Comparison of ENCODE assay signal across 17 cellular contexts in genomic region chr2:75792146-75792545, GRCh38.
DNase-seq lines count a peak whose midpoint lies in the region; ATAC-seq and TF ChIP-seq lines count a peak whose summit lies in the region.
"Had no signal": no experiment of that assay in that cellular context is flagged by ENCODE, and none has a peak within 500 bp of the region (broad histone marks: within the 10 kb centered on the region; RNA-seq: fewer than 3 reads in every experiment).

No MANE protein-coding gene starts in this region.

- no peak overlapping the region for H2BK120ac ChIP-seq in trophoblast cell (ENCODE audit: insufficient read depth, low read length, poor library complexity)

- H3K4me3 ChIP-seq in GM12865 (ENCODE audit: low read depth, low read length) (no peak overlapping the region), SJCRH30 (no peak overlapping the region), trophoblast cell (ENCODE audit: low read depth, low read length) (no peak overlapping the region)
- H3K4me3 ChIP-seq: GM23248 had no signal

- peak; percentile 38 for DNase-seq in D341Med (ENCODE audit: low spot score)
- peak; percentile 33 for DNase-seq in GM12865 (ENCODE audit: low read depth)
- peak; percentile 4 to 20 for DNase-seq in SJCRH30
- DNase-seq in trophoblast cell, result peak; percentile 88 to 90
- DNase-seq in cerebellum (ENCODE audit: low spot score), result no peak
- DNase-seq in type B pancreatic cell (ENCODE audit: extremely low spot score, unreplicated experiment), result no peak
- DNase-seq: C1 segment of cervical spinal cord; Calu3; CD4-positive, alpha-beta memory T cell; COR-L47; DMS53; DMS79 treated with DMSO at 0.1 percent for 48 hours; GF-D8; GM23248; H7; HCEC 1CT had no signal

- no peaks in the 10 kb centered on the region for H3K9me3 ChIP-seq in SJCRH30 (replicated peaks)
- H3K9me3 ChIP-seq in trophoblast cell (ENCODE audit: insufficient read depth, low read depth, low read length), result no peaks in the 10 kb centered on the region

- no peak overlapping the region for H2BK5ac ChIP-seq in trophoblast cell (ENCODE audit: low read depth, low read length, poor library complexity)

- H3K27ac ChIP-seq in SJCRH30, result no peak overlapping the region
- no peak overlapping the region for H3K27ac ChIP-seq in trophoblast cell (ENCODE audit: low read depth, low read length)
- H3K27ac ChIP-seq: GM23248 had no signal

- H3K36me3 ChIP-seq in SJCRH30 (no peaks in the 10 kb centered on the region), trophoblast cell (ENCODE audit: control insufficient read depth in 1 of 2, insufficient read depth in 2 of 2, low read length in 2 of 2) (no peaks in the 10 kb centered on the region)

- TF ChIP-seq CTCF in GM12865 (IDR thresholded peaks at IDR 0.05; ENCODE audit: insufficient read depth, low read depth, low read length, missing control alignments), result no peak
- TF ChIP-seq CTCF in type B pancreatic cell (conservative IDR thresholded peaks at IDR 0.05), result no peak

- no peak overlapping the region for H3K4ac ChIP-seq in trophoblast cell (ENCODE audit: low read depth, low read length)

- no peak overlapping the region for H3K9ac ChIP-seq in trophoblast cell (ENCODE audit: low read length)
- H3K9ac ChIP-seq: GM23248 had no signal

- H2AFZ ChIP-seq in trophoblast cell (ENCODE audit: insufficient read depth, low read length, poor library complexity), result no peak overlapping the region
- H2AFZ ChIP-seq: GM23248 had no signal

- no peak overlapping the region for H2BK12ac ChIP-seq in trophoblast cell (ENCODE audit: low read length)

- H4K12ac ChIP-seq in trophoblast cell (ENCODE audit: low read depth, low read length), result no peak overlapping the region

- H3K4me1 Mint-ChIP-seq in activated T-helper 17 cell treated with anti-CD3 and anti-CD28 coated beads, Interleukin-2, amount 50 U/mL, for 72 hours, result no peaks in the 10 kb centered on the region
- peaks cover 22% of the 10 kb centered on the region for H3K4me1 Mint-ChIP-seq in type B pancreatic cell (ENCODE audit: unreplicated experiment)

- H3K14ac ChIP-seq in trophoblast cell (ENCODE audit: low read length), result no peak overlapping the region

- no peak overlapping the region for H3K4me3 Mint-ChIP-seq in activated T-helper 17 cell treated with anti-CD3 and anti-CD28 coated beads, Interleukin-2, amount 50 U/mL, for 72 hours
- no peak overlapping the region for H3K4me3 Mint-ChIP-seq in type B pancreatic cell
- H3K4me3 Mint-ChIP-seq: CD4-positive, alpha-beta memory T cell had no signal

- H3K27ac Mint-ChIP-seq in activated T-helper 17 cell treated with anti-CD3 and anti-CD28 coated beads, Interleukin-2, amount 50 U/mL, for 72 hours, result no peak overlapping the region
- H3K27ac Mint-ChIP-seq in type B pancreatic cell, result no peak overlapping the region
- H3K27ac Mint-ChIP-seq: CD4-positive, alpha-beta memory T cell had no signal

- no peak for ATAC-seq in activated T-helper 17 cell treated with anti-CD3 and anti-CD28 coated beads, Interleukin-2, amount 50 U/mL, for 72 hours (replicated peaks)

- WGBS in trophoblast cell (ENCODE audit: extremely low coverage, insufficient coverage, insufficient read length), result no CpG with 5 or more reads among the region's 4 CpGs

- H4K91ac ChIP-seq in trophoblast cell (ENCODE audit: low read depth, low read length), result no peak overlapping the region

- H2AK5ac ChIP-seq in trophoblast cell (ENCODE audit: low read length), result no peak overlapping the region

- no peaks in the 10 kb centered on the region for H3K79me1 ChIP-seq in trophoblast cell (ENCODE audit: low read length)

- no peak overlapping the region for H3K23ac ChIP-seq in trophoblast cell (ENCODE audit: low read length)

- H3K9me3 Mint-ChIP-seq in activated T-helper 17 cell treated with anti-CD3 and anti-CD28 coated beads, Interleukin-2, amount 50 U/mL, for 72 hours, result no peaks in the 10 kb centered on the region
- H3K9me3 Mint-ChIP-seq in type B pancreatic cell, result no peaks in the 10 kb centered on the region
- H3K9me3 Mint-ChIP-seq: CD4-positive, alpha-beta memory T cell had no signal

- H3K27me3 Mint-ChIP-seq in activated T-helper 17 cell treated with anti-CD3 and anti-CD28 coated beads, Interleukin-2, amount 50 U/mL, for 72 hours, result peaks cover 7% of the 10 kb centered on the region
- peaks cover 4% of the 10 kb centered on the region for H3K27me3 Mint-ChIP-seq in type B pancreatic cell

- no peak overlapping the region for H3K4me2 ChIP-seq in trophoblast cell (ENCODE audit: low read length)

- no peak overlapping the region for H3K18ac ChIP-seq in trophoblast cell (ENCODE audit: low read length)

- H3K36me3 Mint-ChIP-seq in activated T-helper 17 cell treated with anti-CD3 and anti-CD28 coated beads, Interleukin-2, amount 50 U/mL, for 72 hours (ENCODE audit: low read depth), result no peaks in the 10 kb centered on the region
- no peaks in the 10 kb centered on the region for H3K36me3 Mint-ChIP-seq in type B pancreatic cell
- H3K36me3 Mint-ChIP-seq: CD4-positive, alpha-beta memory T cell had no signal

- no peaks in the 10 kb centered on the region for H3K79me2 ChIP-seq in trophoblast cell (ENCODE audit: control insufficient read depth, insufficient read depth, low read length, poor library complexity)

- H3K4me1 ChIP-seq in SJCRH30, result no peaks in the 10 kb centered on the region
- peaks cover 4 to 5% of the 10 kb centered on the region in 2 experiments for H3K4me1 ChIP-seq in trophoblast cell (ENCODE audit: control insufficient read depth in 1 of 2, insufficient read depth in 2 of 2, low read length in 2 of 2)

- H3K27me3 ChIP-seq in SJCRH30, result no peaks in the 10 kb centered on the region; the same call in 1 of the 2 replicates
- H3K27me3 ChIP-seq in trophoblast cell (ENCODE audit: insufficient read depth, low read length), result no peaks in the 10 kb centered on the region

- H4K8ac ChIP-seq in trophoblast cell (ENCODE audit: low read depth, low read length), result no peak overlapping the region

Comparison
In these comparisons a context has a peak if more than half of its experiments do, and no peak if none do; other contexts are left out.
1. DNase-seq: peak in D341Med (single experiment), GM12865 (single experiment), SJCRH30 (2 of 2) and trophoblast cell (2 of 2); none in cerebellum (single experiment) and type B pancreatic cell (single experiment).